ENCODE assay signal across 30 cellular contexts in genomic region chr1:95496307-95496706, GRCh38.
"Had no signal": no experiment of that assay in that cellular context is flagged by ENCODE, and none has a peak within 500 bp of the region (broad histone marks: within the 10 kb centered on the region; RNA-seq: fewer than 3 reads in every experiment).

No MANE protein-coding gene starts in this region.

- H3K27ac Mint-ChIP-seq: immature natural killer cell; mesothelial cell of epicardium; naive B cell; natural killer cell; nephron progenitor cell; neural progenitor cell; progenitor cell of endocrine pancreas; stimulated activated memory B cell treated with anti-CD40 and anti-IgM and Interleukin-4, amounts not matched to agents 10 μg/mL and 1 μg/mL and 100 μg/mL, for 72 hours; stimulated activated naive CD8-positive, alpha-beta T cell treated with anti-CD3 and anti-CD28 coated beads, Interleukin-15, amount 100 ng/mL, for 72 hours; type B pancreatic cell had no signal

- H3K4me1 ChIP-seq: lower lobe of right lung, neural progenitor cell, right atrium auricular region, tibial nerve, uterus had no signal

- H3K4me2 ChIP-seq: neural progenitor cell had no signal

- DNase-seq: hypothalamus; immature natural killer cell; kidney glomerular epithelial cell; left cardiac atrium; lower lobe of right lung; mammary epithelial cell; mesenchymal stem cell; naive B cell; natural killer cell; nephron progenitor cell; ovary; small intestine; stimulated activated CD4-positive, alpha-beta T cell treated with anti-CD3 and anti-CD28 coated beads, Interleukin-1b, Interleukin-23, amount 100 ng/mL, for 48 hours; stimulated activated CD4-positive, alpha-beta T cell treated with anti-CD3 and anti-CD28 coated beads, Interleukin-2, amount 100 ng/mL, for 48 hours; stimulated activated CD4-positive, alpha-beta T cell treated with anti-CD3 and anti-CD28 coated beads, Interleukin-4, amount 100 ng/mL, for 4 hours; stimulated activated CD8-positive, alpha-beta memory T cell treated with anti-CD3 and anti-CD28 coated beads, Interleukin-4, amount 100 ng/mL, for 48 hours; stimulated activated naive CD4-positive, alpha-beta T cell treated with Interleukin-2 at 50 U/mL for 16 hours; stimulated activated naive CD8-positive, alpha-beta T cell treated with anti-CD3 and anti-CD28 coated beads, Interleukin-15, amount 100 ng/mL, for 72 hours; substantia nigra; uterus had no signal

- H3K9ac ChIP-seq: neural progenitor cell had no signal

- H3K4me1 Mint-ChIP-seq: immature natural killer cell; mesothelial cell of epicardium; naive B cell; natural killer cell; nephron progenitor cell; stimulated activated memory B cell treated with anti-CD40 and anti-IgM and Interleukin-4, amounts not matched to agents 10 μg/mL and 1 μg/mL and 100 μg/mL, for 72 hours; stimulated activated naive CD8-positive, alpha-beta T cell treated with anti-CD3 and anti-CD28 coated beads, Interleukin-15, amount 100 ng/mL, for 72 hours had no signal

- H3K27ac ChIP-seq: lower lobe of right lung, neural progenitor cell, ovary, right atrium auricular region, tibial nerve, uterus had no signal

- H3K4me3 ChIP-seq: lower lobe of right lung, neural progenitor cell, ovary, right atrium auricular region, tibial nerve, uterus had no signal

- H3K4me3 Mint-ChIP-seq: mesothelial cell of epicardium; naive B cell; natural killer cell; nephron progenitor cell; neural progenitor cell; stimulated activated memory B cell treated with anti-CD40 and anti-IgM and Interleukin-4, amounts not matched to agents 10 μg/mL and 1 μg/mL and 100 μg/mL, for 72 hours; stimulated activated naive CD8-positive, alpha-beta T cell treated with anti-CD3 and anti-CD28 coated beads, Interleukin-15, amount 100 ng/mL, for 72 hours; type B pancreatic cell had no signal

- H3K27me3 Mint-ChIP-seq: naive B cell; progenitor cell of endocrine pancreas; stimulated activated memory B cell treated with anti-CD40 and anti-IgM and Interleukin-4, amounts not matched to agents 10 μg/mL and 1 μg/mL and 100 μg/mL, for 72 hours; stimulated activated naive CD8-positive, alpha-beta T cell treated with anti-CD3 and anti-CD28 coated beads, Interleukin-15, amount 100 ng/mL, for 72 hours; type B pancreatic cell had no signal

- H3K36me3 ChIP-seq: lower lobe of right lung, neural progenitor cell, ovary, right atrium auricular region, tibial nerve, uterus had no signal

- H3K36me3 Mint-ChIP-seq: immature natural killer cell; mesothelial cell of epicardium; naive B cell; natural killer cell; neural progenitor cell; stimulated activated memory B cell treated with anti-CD40 and anti-IgM and Interleukin-4, amounts not matched to agents 10 μg/mL and 1 μg/mL and 100 μg/mL, for 72 hours; type B pancreatic cell had no signal

- H3K9me3 ChIP-seq: lower lobe of right lung, ovary, right atrium auricular region, tibial nerve, uterus had no signal

- ATAC-seq: left cardiac atrium; left lobe of liver; lower lobe of right lung; natural killer cell; sciatic nerve; stimulated activated memory B cell treated with anti-CD40 and anti-IgM and Interleukin-4, amounts not matched to agents 10 μg/mL and 1 μg/mL and 100 μg/mL, for 72 hours; stimulated activated naive CD8-positive, alpha-beta T cell treated with anti-CD3 and anti-CD28 coated beads, Interleukin-15, amount 100 ng/mL, for 72 hours had no signal

- H3K9me3 Mint-ChIP-seq: mesothelial cell of epicardium, nephron progenitor cell, neural progenitor cell, type B pancreatic cell had no signal

- H2AFZ ChIP-seq: neural progenitor cell had no signal

- FAIRE-seq: islet of Langerhans, small intestine had no signal

- H3K27me3 ChIP-seq: neural progenitor cell, ovary, right atrium auricular region, tibial nerve, uterus had no signal
